ENCODE assay signal across 28 cellular contexts in the genomic region with DNA sequence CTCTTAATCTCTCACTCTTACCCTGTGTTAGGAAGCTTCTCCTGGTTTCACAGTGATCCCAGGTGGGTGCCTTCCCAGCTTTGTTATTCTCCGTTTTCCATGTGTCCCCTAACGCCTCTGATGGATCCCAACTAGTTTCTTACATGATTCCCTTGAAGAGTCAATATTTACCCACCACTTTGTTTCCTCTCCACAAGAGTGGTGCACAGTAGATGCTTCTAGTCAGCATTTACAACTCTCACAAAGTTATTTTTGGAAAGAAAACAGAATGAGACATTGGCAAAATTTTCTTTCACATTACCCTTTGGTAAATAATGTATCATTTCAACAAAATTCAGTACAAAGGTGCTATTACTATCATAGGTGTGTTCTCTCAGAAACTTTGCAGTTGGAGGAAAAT.
"Had no signal": no experiment of that assay in that cellular context is flagged by ENCODE, and none has a peak within 500 bp of the region (broad histone marks: within the 10 kb centered on the region; RNA-seq: fewer than 3 reads in every experiment).

No MANE protein-coding gene starts in this region.

- H3K4me1 Mint-ChIP-seq: activated CD4-positive, alpha-beta T cell treated with anti-CD3 and anti-CD28 coated beads for 36 hours; activated naive CD8-positive, alpha-beta T cell treated with anti-CD3 and anti-CD28 coated beads for 36 hours; stimulated activated effector memory CD8-positive, alpha-beta T cell treated with anti-CD3 and anti-CD28 coated beads, Interleukin-12 subunit alpha, Interleukin-12 subunit beta, amount 100 ng/mL, for 72 hours; stimulated activated naive CD8-positive, alpha-beta T cell treated with anti-CD3 and anti-CD28 coated beads, Interleukin-15, amount 100 ng/mL, for 72 hours had no signal

- H3K27ac Mint-ChIP-seq: activated CD4-positive, alpha-beta T cell treated with anti-CD3 and anti-CD28 coated beads for 36 hours; activated naive CD4-positive, alpha-beta T cell treated with anti-CD3 and anti-CD28 coated beads for 36 hours; activated naive CD8-positive, alpha-beta T cell treated with anti-CD3 and anti-CD28 coated beads for 36 hours; activated T-helper 1 cell treated with anti-CD3 and anti-CD28 coated beads, Interleukin-12 subunit alpha, Interleukin-12 subunit beta, Interleukin-2, Interleukin-4 antibody, amounts not matched to agents 30 ng/mL and 10 ng/mL and 1 ng/mL, durations not matched to agents 14 hours and 24 hours and 36 hours; natural killer cell treated with Interleukin-12 subunit alpha and Interleukin-12 subunit beta and Interleukin-15 and Interleukin-18, amount 100 ng/mL, for 72 hours; progenitor cell of endocrine pancreas; stimulated activated effector memory CD8-positive, alpha-beta T cell treated with anti-CD3 and anti-CD28 coated beads, Interleukin-12 subunit alpha, Interleukin-12 subunit beta, amount 100 ng/mL, for 72 hours; stimulated activated naive CD8-positive, alpha-beta T cell treated with anti-CD3 and anti-CD28 coated beads, Interleukin-15, amount 100 ng/mL, for 72 hours; T-helper 2 cell treated with Interferon-gamma antibody and Interleukin-4, amounts not matched to agents 5 μg/mL and 100 μg/mL, for 36 hours; type B pancreatic cell had no signal

- ATAC-seq: activated CD4-positive, alpha-beta T cell treated with anti-CD3 and anti-CD28 coated beads for 36 hours; body of pancreas; left lung; natural killer cell treated with Interleukin-12 subunit alpha and Interleukin-12 subunit beta and Interleukin-15 and Interleukin-18, amount 100 ng/mL, for 72 hours; sciatic nerve had no signal

- H3K4me1 ChIP-seq: adrenal gland, body of pancreas, colonic mucosa, left lung, lower lobe of right lung, uterus had no signal

- H3K9me3 Mint-ChIP-seq: activated naive CD8-positive, alpha-beta T cell treated with anti-CD3 and anti-CD28 coated beads for 36 hours had no signal

- H3K27ac ChIP-seq: adrenal gland, body of pancreas, colonic mucosa, left lung, lower lobe of right lung, ovary, skin epidermis, uterus had no signal

- H3K4me3 Mint-ChIP-seq: activated CD4-positive, alpha-beta T cell treated with anti-CD3 and anti-CD28 coated beads for 36 hours; activated naive CD4-positive, alpha-beta T cell treated with anti-CD3 and anti-CD28 coated beads for 36 hours; activated naive CD8-positive, alpha-beta T cell treated with anti-CD3 and anti-CD28 coated beads for 36 hours; activated T-helper 1 cell treated with anti-CD3 and anti-CD28 coated beads, Interleukin-12 subunit alpha, Interleukin-12 subunit beta, Interleukin-2, Interleukin-4 antibody, amounts not matched to agents 30 ng/mL and 10 ng/mL and 1 ng/mL, durations not matched to agents 14 hours and 24 hours and 36 hours; natural killer cell treated with Interleukin-12 subunit alpha and Interleukin-12 subunit beta and Interleukin-15 and Interleukin-18, amount 100 ng/mL, for 72 hours; stimulated activated effector memory CD8-positive, alpha-beta T cell treated with anti-CD3 and anti-CD28 coated beads, Interleukin-12 subunit alpha, Interleukin-12 subunit beta, amount 100 ng/mL, for 72 hours; stimulated activated naive CD8-positive, alpha-beta T cell treated with anti-CD3 and anti-CD28 coated beads, Interleukin-15, amount 100 ng/mL, for 72 hours; T-helper 2 cell treated with Interferon-gamma antibody and Interleukin-4, amounts not matched to agents 5 μg/mL and 100 μg/mL, for 36 hours; type B pancreatic cell had no signal

- H3K4me3 ChIP-seq: adrenal gland, body of pancreas, colonic mucosa, left lung, lower lobe of right lung, mucosa of descending colon, ovary, skin epidermis, uterus had no signal

- H3K36me3 ChIP-seq: adrenal gland, colonic mucosa, left lung, lower lobe of right lung, ovary, uterus had no signal

- H3K27me3 Mint-ChIP-seq: activated CD4-positive, alpha-beta T cell treated with anti-CD3 and anti-CD28 coated beads for 36 hours; activated naive CD8-positive, alpha-beta T cell treated with anti-CD3 and anti-CD28 coated beads for 36 hours; natural killer cell treated with Interleukin-12 subunit alpha and Interleukin-12 subunit beta and Interleukin-15 and Interleukin-18, amount 100 ng/mL, for 72 hours; progenitor cell of endocrine pancreas; stimulated activated naive CD8-positive, alpha-beta T cell treated with anti-CD3 and anti-CD28 coated beads, Interleukin-15, amount 100 ng/mL, for 72 hours; type B pancreatic cell had no signal

- DNase-seq: activated CD4-positive, alpha-beta T cell treated with anti-CD3 and anti-CD28 coated beads for 36 hours; activated CD4-positive, CD25-positive, alpha-beta regulatory T cell; activated effector memory CD4-positive, alpha-beta T cell treated with anti-CD3 and anti-CD28 coated beads, Interleukin-2, amount 50 U/mL, for 16 hours; activated naive CD4-positive, alpha-beta T cell treated with anti-CD3 and anti-CD28 coated beads for 36 hours; activated naive CD8-positive, alpha-beta T cell treated with anti-CD3 and anti-CD28 coated beads for 36 hours; activated T-cell treated with anti-CD3 and anti-CD28 coated beads, Interleukin-2, amount 50 U/mL, for 1 hour; adrenal gland; aorta; body of pancreas; colonic mucosa; effector memory CD4-positive, alpha-beta T cell; left lung; lower lobe of right lung; mucosa of descending colon; ovary; stimulated activated CD4-positive, alpha-beta T cell treated with anti-CD3 and anti-CD28 coated beads, Interleukin-12 subunit alpha, Interleukin-12 subunit beta, amount 100 ng/mL, for 4 hours; stimulated activated CD4-positive, alpha-beta T cell treated with anti-CD3 and anti-CD28 coated beads, Interleukin-4, amount 100 ng/mL, for 24 hours; stimulated activated naive CD8-positive, alpha-beta T cell treated with anti-CD3 and anti-CD28 coated beads, Interleukin-15, amount 100 ng/mL, for 72 hours; substantia nigra; uterus had no signal

- H3K27me3 ChIP-seq: adrenal gland, body of pancreas, colonic mucosa, left lung, ovary, uterus had no signal

- H3K36me3 Mint-ChIP-seq: activated naive CD8-positive, alpha-beta T cell treated with anti-CD3 and anti-CD28 coated beads for 36 hours; natural killer cell treated with Interleukin-12 subunit alpha and Interleukin-12 subunit beta and Interleukin-15 and Interleukin-18, amount 100 ng/mL, for 72 hours; stimulated activated effector memory CD8-positive, alpha-beta T cell treated with anti-CD3 and anti-CD28 coated beads, Interleukin-12 subunit alpha, Interleukin-12 subunit beta, amount 100 ng/mL, for 72 hours; type B pancreatic cell had no signal
